ENCODE assay signal across 9 cellular contexts in genomic region chr4:165378763-165379631, GRCh38. TPM values are rescaled to one million over a fixed set of nuclear protein-coding genes. Genes with fewer than 3 reads are reported as not detected.
A peak's percentile ranks its signal among the peaks of the same experiment; 100 is the strongest.
DNase-seq lines count a peak whose midpoint lies in the region; ATAC-seq, FAIRE-seq and TF ChIP-seq lines count a peak whose summit lies in the region.
"Had no signal": no experiment of that assay in that cellular context is flagged by ENCODE, and none has a peak within 500 bp of the region (broad histone marks: within the 10 kb centered on the region; RNA-seq: fewer than 3 reads in every experiment).

Gene CPE (plus strand): TSS chr4:165379008. CDS start chr4:165379222, 214 bp downstream.

- FAIRE-seq in HepG2 (lab: Jason Lieb, UNC): no peak

- WGBS in HepG2 (ENCODE audit: low lambda C conversion rate): 0% methylated on average over 13 of the region's 82 CpGs

- H3K27ac Mint-ChIP-seq in activated CD8-positive, alpha-beta T cell treated with anti-CD3 and anti-CD28 coated beads for 36 hours: no peak within 1 kb of the TSS

- intact Hi-C loops in activated CD8-positive, alpha-beta T cell treated with anti-CD3 and anti-CD28 coated beads for 36 hours (cut with micrococcal nuclease): no loop called here
- intact Hi-C loops in dorsolateral prefrontal cortex (cut with DNase I) (no loop called here), HepG2 (cut with micrococcal nuclease; ENCODE audit: unreplicated experiment) (loop anchor here (1.0 to 2.0 kb wide), 3 partner anchors 10 to 52 kb away; partner anchors contain the start of gene MSMO1)

- TF ChIP-seq POLR2A in HepG2 (IDR thresholded peaks at IDR 0.05; ENCODE audit: insufficient read depth in 1 of 2, low read depth in 2 of 2, low read length in 2 of 2): peak; percentile 94 to 95

- POLR2A ChIA-PET in activated CD8-positive, alpha-beta T cell treated with anti-CD3 and anti-CD28 coated beads for 36 hours (lab: Charles Lee): interaction anchor here (0.8 to 1.4 kb wide), 2 partner anchors 21 to 26 kb away, joined by 3 read pairs; no protein-coding TSS in a partner anchor
- POLR2A ChIA-PET in HepG2 (lab: Yijun Ruan, JAX): interaction anchor here (0.6 to 1.7 kb wide), 17 partner anchors 12 to 266 kb away, joined by 3 to 43 read pairs (median 4); partner anchors contain the start of genes MSMO1 and TMEM192

- peak within 1 kb of the TSS; percentile 78 for H3K4me2 ChIP-seq in HepG2 (ENCODE audit: low read depth, low read length)

- ATAC-seq in GM18858 (IDR thresholded peaks at IDR 0.05; ENCODE audit: unreplicated experiment) (peak; percentile 82), HG03103 (IDR thresholded peaks at IDR 0.05; ENCODE audit: low read depth, unreplicated experiment) (peak; percentile 95), HepG2 (peak; percentile 99)
- ATAC-seq in activated CD8-positive, alpha-beta T cell treated with anti-CD3 and anti-CD28 coated beads for 36 hours: peak; percentile 100

- no peaks in the 10 kb centered on the region; a peak in 1 of 5 replicates for H3K36me3 ChIP-seq in HepG2 (replicated peaks in 1 of 2; ENCODE audit: control insufficient read depth in 1 of 2, insufficient read depth in 2 of 2, low read length in 2 of 2)

- H3K27me3 ChIP-seq in dorsolateral prefrontal cortex (no peaks in the 10 kb centered on the region), HepG2 (ENCODE audit: control insufficient read depth in 1 of 2, insufficient read depth in 2 of 2, low read length in 2 of 2) (no peaks in the 10 kb centered on the region; a peak in 1 of 5 replicates)

- TF ChIP-seq EP300 in HepG2 (IDR thresholded peaks at IDR 0.05; ENCODE audit: low read depth in 2 of 2, low read length in 2 of 2) (no peak), HepG2 (CRISPR knock-in tag; IDR thresholded peaks at IDR 0.05; ENCODE audit: borderline replicate concordance) (no peak; the same call in 1 of the 2 replicates)

- BruUV-seq in HepG2 (replicated peaks; lab: Mats Ljungman, UMichigan): no TSS peak

- TF ChIP-seq CTCF in 22Rv1 (IDR thresholded peaks at IDR 0.05) (peak; percentile 76), dorsolateral prefrontal cortex (IDR thresholded peaks at IDR 0.05 in 54 of 56, conservative IDR thresholded peaks at IDR 0.05 in 2 of 56; ENCODE audit: low read depth in 1 of 56, partially characterized antibody in 56 of 56) (peak in 47 of 56 donors; percentile 20 to 63 (median 41)), HepG2 (CRISPR knock-in tag; IDR thresholded peaks at IDR 0.05) (peak; percentile 84)
- TF ChIP-seq CTCF in activated CD8-positive, alpha-beta T cell treated with anti-CD3 and anti-CD28 coated beads for 36 hours (IDR thresholded peaks at IDR 0.05): peak; percentile 61

- peak within 1 kb of the TSS; percentile 65 for H3K9ac ChIP-seq in HepG2 (ENCODE audit: insufficient read depth, low read depth, low read length)

- H2AFZ ChIP-seq in HepG2 (ENCODE audit: low read length): peak within 1 kb of the TSS; percentile 60

- no peaks in the 10 kb centered on the region for H4K20me1 ChIP-seq in HepG2 (ENCODE audit: insufficient read depth, low read length)

- H3K27me3 Mint-ChIP-seq in activated CD8-positive, alpha-beta T cell treated with anti-CD3 and anti-CD28 coated beads for 36 hours: peaks cover 56% of the 10 kb centered on the region

- peak within 1 kb of the TSS; percentile 53 for H3K27ac ChIP-seq in 22Rv1
- H3K27ac ChIP-seq in dorsolateral prefrontal cortex: peak within 1 kb of the TSS; percentile 37 to 96 (median 88)
- H3K27ac ChIP-seq in HepG2 (ENCODE audit: extremely low read length, insufficient read depth, low read length): peak within 1 kb of the TSS; percentile 59

- H3K4me1 Mint-ChIP-seq in activated CD8-positive, alpha-beta T cell treated with anti-CD3 and anti-CD28 coated beads for 36 hours (ENCODE audit: low read depth): peaks cover 9% of the 10 kb centered on the region

- H3K36me3 Mint-ChIP-seq in activated CD8-positive, alpha-beta T cell treated with anti-CD3 and anti-CD28 coated beads for 36 hours (ENCODE audit: low read depth): no peaks in the 10 kb centered on the region

- peaks cover 49% of the 10 kb centered on the region for H3K4me1 ChIP-seq in HepG2 (ENCODE audit: insufficient read depth, low read length)

- CTCF ChIA-PET in activated CD8-positive, alpha-beta T cell treated with anti-CD3 and anti-CD28 coated beads for 36 hours (lab: Charles Lee): interaction anchor here (1.2 kb wide), 1 partner anchor 21 kb away, joined by 3 read pairs; no protein-coding TSS in a partner anchor
- CTCF ChIA-PET in HepG2 (lab: Yijun Ruan, JAX; ENCODE audit: low intra/inter-chr PET ratio, low total read pairs): interaction anchor here (0.7 to 1.3 kb wide), 3 partner anchors 22 to 86 kb away, joined by 3 to 6 read pairs (median 3); no protein-coding TSS in a partner anchor

- H3K4me3 ChIP-seq in dorsolateral prefrontal cortex (peak within 1 kb of the TSS; percentile 47 to 87 (median 72)), HepG2 (replicated peaks in 1 of 3; ENCODE audit: insufficient read depth in 1 of 3, low read depth in 2 of 3, low read length in 3 of 3) (peak within 1 kb of the TSS; percentile 79 to 91 (median 85))

- in situ Hi-C loops in HepG2 (cut with HindIII; ENCODE audit: extremely low pct_ligation_motif_present, low pct_unique_long_range_greater_than_20kb): no loop called here

- no peaks in the 10 kb centered on the region for H3K9me3 Mint-ChIP-seq in activated CD8-positive, alpha-beta T cell treated with anti-CD3 and anti-CD28 coated beads for 36 hours

- TF ChIP-seq RAD21 in HepG2 (CRISPR knock-in tag; IDR thresholded peaks at IDR 0.05): peak; percentile 87

- H3K4me3 Mint-ChIP-seq in activated CD8-positive, alpha-beta T cell treated with anti-CD3 and anti-CD28 coated beads for 36 hours: peak within 1 kb of the TSS; percentile 60

- peaks cover 49% of the 10 kb centered on the region for H3K79me2 ChIP-seq in HepG2 (ENCODE audit: insufficient read depth, low read length)

- no peaks in the 10 kb centered on the region for H3K9me3 ChIP-seq in HepG2 (ENCODE audit: low read length)

- DNase-seq in NCI-H226 (peak; percentile 61), dorsolateral prefrontal cortex (peak; percentile 64 to 92 (median 86)), HepG2 (ENCODE audit: low spot score) (peak; percentile 81)
- DNase-seq in activated CD8-positive, alpha-beta T cell treated with anti-CD3 and anti-CD28 coated beads for 36 hours: peak; percentile 80
- peak; percentile 36 to 57 for DNase-seq in stimulated activated CD4-positive, alpha-beta T cell treated with anti-CD3 and anti-CD28 coated beads, Interleukin-2, amount 100 ng/mL, for 48 hours
- DNase-seq: DND-41 had no signal

TF ChIP-seq in HepG2, 621 proteins besides CTCF, POLR2A, EP300 and RAD21 (continues in another document):
- TF ChIP-seq NAIF1 (CRISPR knock-in tag; IDR thresholded peaks at IDR 0.05; ENCODE audit: borderline replicate concordance): no peak
- peak; percentile 66; the same call in 1 of the 2 replicates for TF ChIP-seq KLF9 (CRISPR knock-in tag; IDR thresholded peaks at IDR 0.05; ENCODE audit: low read depth)
- TF ChIP-seq ZBTB14 (CRISPR knock-in tag; IDR thresholded peaks at IDR 0.05): no peak
- TF ChIP-seq SALL1 (CRISPR knock-in tag; IDR thresholded peaks at IDR 0.05): peak; percentile 96
- TF ChIP-seq ZNF124 (CRISPR knock-in tag; IDR thresholded peaks at IDR 0.05): no peak
- TF ChIP-seq SOX6 (IDR thresholded peaks at IDR 0.05): no peak
- TF ChIP-seq SOX6 (CRISPR knock-in tag; IDR thresholded peaks at IDR 0.05): peak; percentile 79
- TF ChIP-seq ZNF644 (CRISPR knock-in tag; IDR thresholded peaks at IDR 0.05; ENCODE audit: low read depth): 0 out of 2 replicates have a peak, but pooled peaks have one; percentile 80
- TF ChIP-seq CC2D1A (CRISPR knock-in tag; IDR thresholded peaks at IDR 0.05): no peak
- TF ChIP-seq ZBTB38 (CRISPR knock-in tag; IDR thresholded peaks at IDR 0.05): peak; percentile 93

RNA-seq across cellular contexts. Expression of gene CPE, which starts in this region (rescaled TPM):
- total RNA-seq in activated CD8-positive, alpha-beta T cell treated with anti-CD3 and anti-CD28 coated beads for 36 hours: not detected
- 1,000 to 10,000 TPM in 14 of 120 experiments, 100 to 1,000 TPM in 106; 402 to 1,527 (median 843) TPM for total RNA-seq in dorsolateral prefrontal cortex
- 94.9 and 268 TPM in 2 replicates for total RNA-seq in HepG2 (2016; rRNA removed; fragmentation: Illumina TruSeq; extraction: Trizol)
- 17.2 and 19.0 TPM in 2 replicates for total RNA-seq in HepG2 (2016; cell fraction: cytosol; rRNA removed; fragmentation: Illumina TruSeq; extraction: Trizol; ENCODE audit: low read depth)
- total RNA-seq in HepG2 (2016; cell fraction: insoluble cytoplasmic fraction; rRNA removed; fragmentation: Illumina TruSeq; extraction: Trizol): 102 and 257 TPM in 2 replicates
- 37.6 and 40.7 TPM in 2 replicates for total RNA-seq in HepG2 (2016; cell fraction: membrane; rRNA removed; fragmentation: Illumina TruSeq; extraction: Trizol)
- total RNA-seq in HepG2 (2016; cell fraction: nucleus; rRNA removed; fragmentation: Illumina TruSeq; extraction: Trizol): 175 and 228 TPM in 2 replicates
- polyA plus RNA-seq in HepG2 (2011; rRNA removed): 852 and 1,053 TPM in 2 replicates
- 598 and 914 TPM in 2 replicates for polyA plus RNA-seq in HepG2 (2011; cell fraction: cytosol; rRNA removed)
- 191 and 279 TPM in 2 replicates for polyA plus RNA-seq in HepG2 (2011; cell fraction: nucleus; rRNA removed)
- polyA plus RNA-seq in HepG2 (2012): 606 and 622 TPM in 2 replicates
- 16.7 and 17.9 TPM in 2 replicates for polyA plus RNA-seq in HepG2 (2016; cell fraction: cytosol; fragmentation: Illumina TruSeq; extraction: Trizol; ENCODE audit: low read depth)
- 101 and 110 TPM in 2 replicates for polyA plus RNA-seq in HepG2 (2016; cell fraction: insoluble cytoplasmic fraction; fragmentation: Illumina TruSeq; extraction: Trizol; ENCODE audit: low read depth)
- polyA plus RNA-seq in HepG2 (2016; cell fraction: membrane; fragmentation: Illumina TruSeq; extraction: Trizol; ENCODE audit: low read depth): 27.8 and 29.5 TPM in 2 replicates
- polyA plus RNA-seq in HepG2 (2016; cell fraction: nucleus; fragmentation: Illumina TruSeq; extraction: Trizol; ENCODE audit: insufficient read depth, low read depth): 265 and 300 TPM in 2 replicates
- 2.0 and 450 TPM in 2 replicates for polyA minus RNA-seq in HepG2 (2011; rRNA and poly(A)+ RNA removed; ENCODE audit: low replicate concordance)
- polyA minus RNA-seq in HepG2 (2011; cell fraction: cytosol; rRNA and poly(A)+ RNA removed): 399 and 680 TPM in 2 replicates
- 122 and 224 TPM in 2 replicates for polyA minus RNA-seq in HepG2 (2011; cell fraction: nucleus; rRNA and poly(A)+ RNA removed)

Comparison
In these comparisons a context has a peak if more than half of its experiments do, and no peak if none do; other contexts are left out.
1. Peak in every context shown above with its lines: DNase-seq, ATAC-seq, H3K4me3 ChIP-seq and H3K27ac ChIP-seq.
2. RNA of gene CPE (total RNA-seq): 402 to 1,527 TPM in dorsolateral prefrontal cortex and 17.2 to 268 TPM in HepG2; not detected in activated CD8-positive, alpha-beta T cell treated with anti-CD3 and anti-CD28 coated beads for 36 hours; every median in the first group is over 10 times any median in the second.
3. Peak in DNase-seq and ATAC-seq in activated CD8-positive, alpha-beta T cell treated with anti-CD3 and anti-CD28 coated beads for 36 hours; RNA of the gene not detected or under 1 TPM.